8 cellular contexts compared by ENCODE assay signal in genomic region chr22:42367980-42368378, GRCh38.
DNase-seq lines count a peak whose midpoint lies in the region; ATAC-seq and TF ChIP-seq lines count a peak whose summit lies in the region.

No MANE protein-coding gene starts in this region.

- H2BK15ac ChIP-seq in mesenchymal stem cell (ENCODE audit: low read depth, poor library complexity, severe bottlenecking) = no peak overlapping the region

- H3K4me3 ChIP-seq in mesenchymal stem cell (ENCODE audit: insufficient read depth in 1 of 2, low read depth in 1 of 2, low read length in 2 of 2) = peak overlapping the region in 1 of 2 experiments; percentile 19

- H3K4ac ChIP-seq in mesenchymal stem cell (ENCODE audit: low read depth in 1 of 2, low read length in 2 of 2) = no peak overlapping the region

- H3K23ac ChIP-seq in mesenchymal stem cell (ENCODE audit: low read length in 2 of 2) = peak overlapping the region in 1 of 2 experiments; percentile 90

- no peak overlapping the region for H4K8ac ChIP-seq in mesenchymal stem cell (ENCODE audit: low read length)

- H3K9ac ChIP-seq in mesenchymal stem cell (ENCODE audit: low read length) = no peak overlapping the region

- H3K18ac ChIP-seq in mesenchymal stem cell (ENCODE audit: low read depth in 1 of 2, low read length in 2 of 2) = no peak overlapping the region

- H3K27ac ChIP-seq in mesenchymal stem cell (ENCODE audit: low read length, poor library complexity, severe bottlenecking) = no peak overlapping the region

- H2BK120ac ChIP-seq in mesenchymal stem cell (ENCODE audit: low read depth, low read length) = no peak overlapping the region

- peaks cover 0 to 12% (median 0%) of the 10 kb centered on the region in 5 experiments for H3K9me3 Mint-ChIP-seq in brain

- no peaks in the 10 kb centered on the region for H3K36me3 ChIP-seq in mesenchymal stem cell (ENCODE audit: control insufficient read depth in 1 of 2, insufficient read depth in 2 of 2, low read depth in 1 of 2, low read length in 2 of 2)

- peak overlapping the region; percentile 98 for H3K4me2 ChIP-seq in mesenchymal stem cell (ENCODE audit: low read length, poor library complexity, severe bottlenecking)

- no peaks in the 10 kb centered on the region for H3K9me3 ChIP-seq in mesenchymal stem cell (ENCODE audit: control insufficient read depth, low read length)

- H4K91ac ChIP-seq in mesenchymal stem cell (ENCODE audit: low read length) = no peak overlapping the region

- H3K4me1 ChIP-seq in mesenchymal stem cell (ENCODE audit: control insufficient read depth, insufficient read depth, low read depth, low read length) = peaks cover 30% of the 10 kb centered on the region

- ATAC-seq in GM21529 (IDR thresholded peaks at IDR 0.05; ENCODE audit: unreplicated experiment) (no peak), GM18858 (IDR thresholded peaks at IDR 0.05; ENCODE audit: unreplicated experiment) (no peak), GM18505 (IDR thresholded peaks at IDR 0.05; ENCODE audit: unreplicated experiment) (no peak)

- peak; percentile 3 for DNase-seq in stimulated activated CD4-positive, alpha-beta T cell treated with anti-CD3 and anti-CD28 coated beads, Interleukin-12 subunit alpha, Interleukin-12 subunit beta, amount 100 ng/mL, for 4 hours
- DNase-seq in stimulated activated CD4-positive, alpha-beta T cell treated with anti-CD3 and anti-CD28 coated beads, Interleukin-2, amount 100 ng/mL, for 24 hours = no peak
- no peak for DNase-seq in mesenchymal stem cell
- no peak for DNase-seq in stimulated activated CD8-positive, alpha-beta memory T cell treated with anti-CD3 and anti-CD28 coated beads, Interleukin-4, amount 100 ng/mL, for 48 hours

- WGBS in mesenchymal stem cell = 4% methylated on average over 9 of the region's 11 CpGs

- no peak overlapping the region for H2BK12ac ChIP-seq in mesenchymal stem cell (ENCODE audit: low read length in 2 of 2)

- H3K27me3 ChIP-seq in mesenchymal stem cell (ENCODE audit: control insufficient read depth in 1 of 2, insufficient read depth in 1 of 2, low read length in 2 of 2) = peaks cover 56 to 68% of the 10 kb centered on the region in 2 experiments

- no peak for TF ChIP-seq POLR2A in GM18505 (IDR thresholded peaks at IDR 0.05; ENCODE audit: borderline replicate concordance, extremely low read depth, insufficient read depth, insufficient read length)

- H3K4me3 Mint-ChIP-seq in brain = peak overlapping the region; percentile 85 to 97 (median 89)

- H2AK5ac ChIP-seq in mesenchymal stem cell (ENCODE audit: low read length, severe bottlenecking) = no peak overlapping the region

- H3K14ac ChIP-seq in mesenchymal stem cell (ENCODE audit: low read length in 2 of 2) = no peak overlapping the region

- no peaks in the 10 kb centered on the region for H3K36me3 Mint-ChIP-seq in brain

- H3K27ac Mint-ChIP-seq in brain = peak overlapping the region; percentile 88 to 99 (median 96)

- no peaks in the 10 kb centered on the region for H3K79me1 ChIP-seq in mesenchymal stem cell (replicated peaks; ENCODE audit: low read length, poor library complexity, severe bottlenecking)

- H2BK5ac ChIP-seq in mesenchymal stem cell (ENCODE audit: low read depth, low read length, poor library complexity, severe bottlenecking) = no peak overlapping the region

- peaks cover 80% of the 10 kb centered on the region for H3K4me1 Mint-ChIP-seq in brain

- no peak for TF ChIP-seq CTCF in brain (conservative IDR thresholded peaks at IDR 0.05)

- H3K27me3 Mint-ChIP-seq in brain = peaks cover 24% of the 10 kb centered on the region

- no peak overlapping the region for H2AFZ ChIP-seq in mesenchymal stem cell (ENCODE audit: low read depth, low read length)
